Comparison of ENCODE assay signal across 2 cellular contexts in genomic region chr15:41502787-41503668, GRCh38.
TF ChIP-seq lines count a peak whose summit lies in the region.

No MANE protein-coding gene starts in this region.

TF ChIP-seq in SK-N-SH, 30 proteins besides CTCF, POLR2A, EP300 and RAD21 (continued from another document):
- TF ChIP-seq ZBTB33 (IDR thresholded peaks at IDR 0.05; ENCODE audit: borderline replicate concordance, low read depth): no peak
- no peak for TF ChIP-seq USF2 (IDR thresholded peaks at IDR 0.05; ENCODE audit: borderline replicate concordance, low read depth, low read length)

TF ChIP-seq in SK-N-SH treated with all-trans-retinoic acid at 6 μM for 48 hours, 23 proteins besides CTCF, POLR2A, EP300 and RAD21 (continued from another document):
- TF ChIP-seq CSRNP3 (CRISPR knock-in tag; IDR thresholded peaks at IDR 0.05) (no peak), ZFP3 (CRISPR knock-in tag; IDR thresholded peaks at IDR 0.05) (no peak)
TF ChIP-seq in SK-N-SH treated with all-trans-retinoic acid at 6 μM for 48 hours: peak in this region for 0.
